21 cellular contexts compared by ENCODE assay signal in genomic region chr5:79242242-79243039, GRCh38. TPM values are rescaled to one million over a fixed set of nuclear protein-coding genes. Genes with fewer than 3 reads are reported as not detected.
DNase-seq lines count a peak whose midpoint lies in the region; ATAC-seq and TF ChIP-seq lines count a peak whose summit lies in the region.
"Had no signal": no experiment of that assay in that cellular context is flagged by ENCODE, and none has a peak within 500 bp of the region (broad histone marks: within the 10 kb centered on the region; RNA-seq: fewer than 3 reads in every experiment).

No MANE protein-coding gene starts in this region.

- no peak overlapping the region for H3K4me2 ChIP-seq in osteoblast (ENCODE audit: insufficient read depth, low read length)

- no peak for DNase-seq in activated naive CD4-positive, alpha-beta T cell (lab: John Stamatoyannopoulos, UW)
- DNase-seq in osteoblast (ENCODE audit: insufficient read length, low spot score, missing footprints) (peak; percentile 47), A172 (ENCODE audit: low spot score) (no peak), SK-N-DZ (ENCODE audit: low spot score) (no peak), type B pancreatic cell (ENCODE audit: extremely low spot score, unreplicated experiment) (no peak)
- DNase-seq: activated naive CD8-positive, alpha-beta T cell treated with anti-CD3 and anti-CD28 coated beads for 36 hours; DMS79; H7; Kasumi-1; left colon; NCI-H1092 treated with DMSO at 0.1 percent for 48 hours; NCI-H2029 treated with DMSO at 0.1 percent for 48 hours; nephron progenitor cell; stimulated activated naive CD4-positive, alpha-beta T cell treated with Interleukin-2 at 50 U/mL for 16 hours had no signal

- no peaks in the 10 kb centered on the region for H3K27me3 Mint-ChIP-seq in activated naive CD4-positive, alpha-beta T cell treated with anti-CD3 and anti-CD28 coated beads, Interleukin-2, amount 50 U/mL, for 24 hours
- no peaks in the 10 kb centered on the region for H3K27me3 Mint-ChIP-seq in activated T-helper 17 cell treated with anti-CD3 and anti-CD28 coated beads, Interleukin-2, amount 50 U/mL, for 72 hours
- H3K27me3 Mint-ChIP-seq in type B pancreatic cell = no peaks in the 10 kb centered on the region
- H3K27me3 Mint-ChIP-seq: activated naive CD8-positive, alpha-beta T cell treated with anti-CD3 and anti-CD28 coated beads for 36 hours had no signal

- H3K4me3 ChIP-seq in HEK293 (ENCODE audit: low read depth, low read length) = no peak overlapping the region
- no peak overlapping the region for H3K4me3 ChIP-seq in osteoblast (ENCODE audit: insufficient read depth, low read length)
- H3K4me3 ChIP-seq: coronary artery, skin epidermis, tibial nerve had no signal

- peak overlapping the region; percentile 59 for H3K4me3 Mint-ChIP-seq in activated naive CD4-positive, alpha-beta T cell treated with anti-CD3 and anti-CD28 coated beads, Interleukin-2, amount 50 U/mL, for 24 hours
- peak overlapping the region; percentile 63 for H3K4me3 Mint-ChIP-seq in activated T-helper 17 cell treated with anti-CD3 and anti-CD28 coated beads, Interleukin-2, amount 50 U/mL, for 72 hours
- no peak overlapping the region for H3K4me3 Mint-ChIP-seq in type B pancreatic cell
- H3K4me3 Mint-ChIP-seq: activated naive CD8-positive, alpha-beta T cell treated with anti-CD3 and anti-CD28 coated beads for 36 hours; nephron progenitor cell had no signal

- no peak overlapping the region for H3K27ac Mint-ChIP-seq in activated naive CD4-positive, alpha-beta T cell treated with anti-CD3 and anti-CD28 coated beads, Interleukin-2, amount 50 U/mL, for 24 hours
- peak overlapping the region; percentile 48 for H3K27ac Mint-ChIP-seq in activated T-helper 17 cell treated with anti-CD3 and anti-CD28 coated beads, Interleukin-2, amount 50 U/mL, for 72 hours
- no peak overlapping the region for H3K27ac Mint-ChIP-seq in type B pancreatic cell
- H3K27ac Mint-ChIP-seq: activated naive CD8-positive, alpha-beta T cell treated with anti-CD3 and anti-CD28 coated beads for 36 hours; nephron progenitor cell had no signal

- H2AFZ ChIP-seq in osteoblast (ENCODE audit: low read length) = no peak overlapping the region

- ATAC-seq in activated T-helper 17 cell treated with anti-CD3 and anti-CD28 coated beads, Interleukin-2, amount 50 U/mL, for 72 hours (replicated peaks) = peak; percentile 63
- ATAC-seq: activated CD4-positive, CD25-positive, alpha-beta regulatory T cell treated with anti-CD3 and anti-CD28 coated beads, Interleukin-2, amount 50 U/mL, for 24 hours; left colon had no signal

- no peaks in the 10 kb centered on the region for H3K9me3 ChIP-seq in HEK293 (ENCODE audit: control insufficient read depth, insufficient read depth, low read depth, low read length)
- no peaks in the 10 kb centered on the region for H3K9me3 ChIP-seq in osteoblast (ENCODE audit: low read depth, low read length)
- H3K9me3 ChIP-seq: tibial nerve had no signal

- CTCF ChIA-PET in HEK293 (lab: Yijun Ruan, JAX) = interaction anchor here (0.7 to 1.1 kb wide), 3 partner anchors 13 to 109 kb away, joined by 3 to 4 read pairs (median 4); no protein-coding TSS in a partner anchor

- H3K79me2 ChIP-seq in osteoblast (ENCODE audit: insufficient read depth, low read length) = peaks cover 37% of the 10 kb centered on the region

- peak overlapping the region; percentile 68; the same call in 1 of the 2 replicates for H3K27ac ChIP-seq in HEK293 (ENCODE audit: extremely low read depth, low read depth, low read length)
- no peak overlapping the region for H3K27ac ChIP-seq in osteoblast (ENCODE audit: low read depth, low read length)
- H3K27ac ChIP-seq: coronary artery, skin epidermis, tibial nerve had no signal

- H3K9me3 Mint-ChIP-seq in activated naive CD4-positive, alpha-beta T cell treated with anti-CD3 and anti-CD28 coated beads, Interleukin-2, amount 50 U/mL, for 24 hours = no peaks in the 10 kb centered on the region
- H3K9me3 Mint-ChIP-seq in activated T-helper 17 cell treated with anti-CD3 and anti-CD28 coated beads, Interleukin-2, amount 50 U/mL, for 72 hours = no peaks in the 10 kb centered on the region
- no peaks in the 10 kb centered on the region for H3K9me3 Mint-ChIP-seq in type B pancreatic cell
- H3K9me3 Mint-ChIP-seq: activated naive CD8-positive, alpha-beta T cell treated with anti-CD3 and anti-CD28 coated beads for 36 hours; nephron progenitor cell had no signal

- peaks cover 36% of the 10 kb centered on the region for H3K4me1 ChIP-seq in HEK293 (ENCODE audit: control insufficient read depth, insufficient read depth, low read length)
- H3K4me1 ChIP-seq in osteoblast (ENCODE audit: insufficient read depth, low read length) = peaks cover 12% of the 10 kb centered on the region

- TF ChIP-seq CTCF in HEK293 (tag by site-specific recombination; IDR thresholded peaks at IDR 0.05) = no peak
- no peak for TF ChIP-seq CTCF in osteoblast (IDR thresholded peaks at IDR 0.05; ENCODE audit: extremely low read depth, low read depth, low read length)
- no peak for TF ChIP-seq CTCF in type B pancreatic cell (conservative IDR thresholded peaks at IDR 0.05)

- H3K27me3 ChIP-seq in osteoblast (ENCODE audit: insufficient read depth, low read length) = no peaks in the 10 kb centered on the region
- H3K27me3 ChIP-seq: tibial nerve had no signal

- peaks cover 39% of the 10 kb centered on the region for H4K20me1 ChIP-seq in osteoblast (ENCODE audit: insufficient read depth, low read length)

- peaks cover 4% of the 10 kb centered on the region for H3K36me3 Mint-ChIP-seq in activated naive CD4-positive, alpha-beta T cell treated with anti-CD3 and anti-CD28 coated beads, Interleukin-2, amount 50 U/mL, for 24 hours
- H3K36me3 Mint-ChIP-seq in activated T-helper 17 cell treated with anti-CD3 and anti-CD28 coated beads, Interleukin-2, amount 50 U/mL, for 72 hours (ENCODE audit: low read depth) = peaks cover 24% of the 10 kb centered on the region
- peaks cover 8% of the 10 kb centered on the region for H3K36me3 Mint-ChIP-seq in type B pancreatic cell

- POLR2A ChIA-PET in HEK293 (lab: Yijun Ruan, JAX) = interaction anchor here (0.7 kb wide), 1 partner anchor 264 kb away, joined by 4 read pairs; no protein-coding TSS in a partner anchor

- H3K4me1 Mint-ChIP-seq in activated naive CD4-positive, alpha-beta T cell treated with anti-CD3 and anti-CD28 coated beads, Interleukin-2, amount 50 U/mL, for 24 hours = peaks cover 80% of the 10 kb centered on the region
- H3K4me1 Mint-ChIP-seq in activated T-helper 17 cell treated with anti-CD3 and anti-CD28 coated beads, Interleukin-2, amount 50 U/mL, for 72 hours = peaks cover 40% of the 10 kb centered on the region
- H3K4me1 Mint-ChIP-seq in type B pancreatic cell (ENCODE audit: unreplicated experiment) = peaks cover 26% of the 10 kb centered on the region

- no peaks in the 10 kb centered on the region for H3K36me3 ChIP-seq in HEK293 (ENCODE audit: control insufficient read depth in 2 of 2, insufficient read depth in 1 of 2, low read length in 2 of 2)
- no peaks in the 10 kb centered on the region for H3K36me3 ChIP-seq in osteoblast (ENCODE audit: insufficient read depth, low read length)
- H3K36me3 ChIP-seq: tibial nerve had no signal

TF ChIP-seq in HEK293, 187 proteins besides CTCF, POLR2A, EP300 and RAD21 (continues in another document):
- TF ChIP-seq ATF2 (tag by site-specific recombination; IDR thresholded peaks at IDR 0.05; ENCODE audit: low read depth) (no peak), ZNF335 (tag by site-specific recombination; conservative IDR thresholded peaks at IDR 0.05) (peak; percentile 57; the same call in 1 of the 2 replicates), ZNF561 (tag by site-specific recombination; IDR thresholded peaks at IDR 0.05; ENCODE audit: borderline replicate concordance) (no peak), ZNF624 (tag by site-specific recombination; IDR thresholded peaks at IDR 0.05) (no peak), ZFP3 (tag by site-specific recombination; IDR thresholded peaks at IDR 0.05; ENCODE audit: low read depth) (no peak)

RNA-seq across cellular contexts. Expression of gene JMY, which starts 6.5 kb away (rescaled TPM):
- total RNA-seq in activated T-helper 17 cell treated with anti-CD3 and anti-CD28 coated beads, Interleukin-2, amount 50 U/mL, for 72 hours = 10 to 100 TPM; 11.2 to 13.9 TPM
- total RNA-seq in osteoblast (30.4 and 30.8 TPM in 2 replicates), type B pancreatic cell (ENCODE audit: low replicate concordance) (11.6 and 13.0 TPM in 2 replicates)
- total RNA-seq in A172 (2014; rRNA removed; shearing (Covaris generic)) = 10.4 and 12.6 TPM in 2 replicates
- 7.1 and 8.2 TPM in 2 replicates for polyA plus RNA-seq in SK-N-DZ (2014; cell fraction: cytosol; rRNA removed)
- polyA plus RNA-seq in SK-N-DZ (2014; cell fraction: nucleus; rRNA removed) = 11.5 and 12.4 TPM in 2 replicates
